23 cellular contexts compared by ENCODE assay signal in the genomic region with DNA sequence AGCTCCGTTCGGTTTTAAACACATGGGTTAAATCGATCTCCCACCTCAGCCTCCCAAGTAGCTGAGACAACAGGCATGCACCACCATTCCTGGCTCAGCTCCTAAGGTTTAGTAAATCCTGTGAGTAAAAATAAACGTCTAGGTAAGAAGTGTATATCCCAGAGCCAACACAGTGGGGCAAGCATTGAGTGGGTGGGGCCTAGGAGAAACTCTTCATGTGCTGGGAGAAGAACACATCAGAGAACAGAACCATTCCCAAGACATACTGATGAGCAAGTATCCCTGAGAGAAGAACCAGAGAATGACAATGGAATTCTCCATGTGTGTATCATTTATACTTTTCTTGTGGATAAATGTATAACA.
A peak's percentile ranks its signal among the peaks of the same experiment; 100 is the strongest.
DNase-seq lines count a peak whose midpoint lies in the region; ATAC-seq and TF ChIP-seq lines count a peak whose summit lies in the region.
"Had no signal": no experiment of that assay in that cellular context is flagged by ENCODE, and none has a peak within 500 bp of the region (broad histone marks: within the 10 kb centered on the region; RNA-seq: fewer than 3 reads in every experiment).

No MANE protein-coding gene starts in this region.

- no peaks in the 10 kb centered on the region for H3K4me1 Mint-ChIP-seq in CD4-positive, alpha-beta T cell (ENCODE audit: low read depth)
- H3K4me1 Mint-ChIP-seq in T-helper 2 cell treated with Interferon-gamma antibody and Interleukin-4, amounts not matched to agents 5 μg/mL and 100 μg/mL, for 36 hours (ENCODE audit: low read depth): no peaks in the 10 kb centered on the region
- H3K4me1 Mint-ChIP-seq: activated CD4-positive, alpha-beta T cell treated with anti-CD3 and anti-CD28 coated beads for 36 hours had no signal

- CTCF ChIA-PET in CD4-positive, alpha-beta T cell (lab: Charles Lee): no interaction called here
- CTCF ChIA-PET in IMR-90 (lab: Yijun Ruan, JAX): no interaction called here

- H3K4me1 ChIP-seq in IMR-90 (ENCODE audit: control insufficient read depth, insufficient read depth, low read length) (0 out of 2 replicates have a peak, but pooled peaks cover 2% of the 10 kb centered on the region), ectodermal cell (ENCODE audit: control insufficient read depth, insufficient read depth, low read length) (no peaks in the 10 kb centered on the region), gastrocnemius medialis (no peaks in the 10 kb centered on the region)
- H3K4me1 ChIP-seq: vagina had no signal

- no peak overlapping the region for H3K9ac ChIP-seq in IMR-90 (ENCODE audit: low read depth, low read length)

- no peak overlapping the region for H2AK9ac ChIP-seq in IMR-90 (replicated peaks; ENCODE audit: low read depth, low read length, poor library complexity)

- H3K4ac ChIP-seq in IMR-90 (ENCODE audit: low read depth, low read length): no peak overlapping the region

- H2BK120ac ChIP-seq in IMR-90 (ENCODE audit: low read depth, low read length): no peak overlapping the region

- H2AK5ac ChIP-seq in IMR-90 (ENCODE audit: low read depth, low read length): no peak overlapping the region

- H3K27me3 Mint-ChIP-seq in CD4-positive, alpha-beta T cell: no peaks in the 10 kb centered on the region
- no peaks in the 10 kb centered on the region for H3K27me3 Mint-ChIP-seq in T-helper 2 cell treated with Interferon-gamma antibody and Interleukin-4, amounts not matched to agents 5 μg/mL and 100 μg/mL, for 36 hours (ENCODE audit: low read depth)
- H3K27me3 Mint-ChIP-seq: activated CD4-positive, alpha-beta T cell treated with anti-CD3 and anti-CD28 coated beads for 36 hours; stimulated activated naive B cell treated with anti-CD40 and anti-IgM and Interleukin-4, amounts not matched to agents 10 μg/mL and 1 μg/mL and 100 μg/mL, for 72 hours had no signal

- H2AFZ ChIP-seq in IMR-90 (replicated peaks; ENCODE audit: low read length, poor library complexity): no peak overlapping the region

- POLR2A ChIA-PET in CD4-positive, alpha-beta T cell (lab: Charles Lee): interaction anchor here (1.4 kb wide), 1 partner anchor 153 kb away, joined by 6 read pairs; the partner anchor contains the start of gene TRAPPC6B
- POLR2A ChIA-PET in IMR-90 (lab: Charles Lee; ENCODE audit: unreplicated experiment): no interaction called here

- 0 out of 4 replicates have a peak, but pooled peaks cover 0 to 4% of the 10 kb centered on the region in 2 experiments for H3K79me1 ChIP-seq in IMR-90 (ENCODE audit: low read depth in 1 of 2, low read length in 2 of 2)

- H3K4me3 ChIP-seq in IMR-90 (ENCODE audit: insufficient read depth, low read depth, low read length) (no peak overlapping the region), ectodermal cell (ENCODE audit: insufficient read depth, low read depth, low read length) (peak overlapping the region; percentile 33), gastrocnemius medialis (no peak overlapping the region)
- H3K4me3 ChIP-seq: GM12878, vagina had no signal

- intact Hi-C loops in CD4-positive, alpha-beta T cell (cut with DNase I, micrococcal nuclease): loop anchor here (5.0 to 10.0 kb wide), 3 partner anchors 294 to 1772 kb away; no protein-coding TSS in a partner anchor
- intact Hi-C loops in IMR-90 (cut with micrococcal nuclease): loop anchor here (5.0 to 10.0 kb wide), 2 partner anchors 412 to 1114 kb away; no protein-coding TSS in a partner anchor
- intact Hi-C loops in left colon (cut with DNase I, micrococcal nuclease): loop anchor here in 1 of 2 donors (5.0 kb wide), 1 partner anchor 294 kb away; no protein-coding TSS in a partner anchor
- intact Hi-C loops in gastrocnemius medialis (cut with DNase I; ENCODE audit: low total_unique reads): loop anchor here (5.0 kb wide), 1 partner anchor 294 kb away; no protein-coding TSS in a partner anchor

- in situ Hi-C loops in IMR-90 (cut with MboI; ENCODE audit: low sequenced_read_pairs) (loop anchor here (10.0 to 25.0 kb wide), 2 partner anchors 292 to 1104 kb away; no protein-coding TSS in a partner anchor), gastrocnemius medialis (cut with MboI; ENCODE audit: low sequenced_read_pairs in 4 of 4) (loop anchor here in 3 of 4 donors (10.0 to 25.0 kb wide), 2 partner anchors 279 to 292 kb away; no protein-coding TSS in a partner anchor)

- TF ChIP-seq CTCF in CD4-positive, alpha-beta T cell (IDR thresholded peaks at IDR 0.05): no peak
- TF ChIP-seq CTCF in IMR-90 (conservative IDR thresholded peaks at IDR 0.05; ENCODE audit: low read depth, low read length): no peak
- TF ChIP-seq CTCF in gastrocnemius medialis (IDR thresholded peaks at IDR 0.05 in 4 of 5, conservative IDR thresholded peaks at IDR 0.05 in 1 of 5): no peak

- H3K23ac ChIP-seq in IMR-90 (ENCODE audit: low read depth, low read length): no peak overlapping the region

- H3K36me3 ChIP-seq in IMR-90 (ENCODE audit: control insufficient read depth, insufficient read depth, low read length) (peaks cover 4% of the 10 kb centered on the region; the same call in 1 of the 2 replicates), ectodermal cell (ENCODE audit: control insufficient read depth, insufficient read depth, low read length) (no peaks in the 10 kb centered on the region), gastrocnemius medialis (no peaks in the 10 kb centered on the region)
- H3K36me3 ChIP-seq: vagina had no signal

- H3K56ac ChIP-seq in IMR-90 (ENCODE audit: extremely low read depth, insufficient read depth, low read length): no peak overlapping the region

- no peak overlapping the region for H3K14ac ChIP-seq in IMR-90 (replicated peaks; ENCODE audit: low read depth, low read length)

- no peak overlapping the region for H3K4me2 ChIP-seq in IMR-90 (ENCODE audit: low read depth, low read length)

- no peaks in the 10 kb centered on the region for H3K36me3 Mint-ChIP-seq in CD4-positive, alpha-beta T cell (ENCODE audit: low read depth)
- H3K36me3 Mint-ChIP-seq in T-helper 2 cell treated with Interferon-gamma antibody and Interleukin-4, amounts not matched to agents 5 μg/mL and 100 μg/mL, for 36 hours (ENCODE audit: low read depth): no peaks in the 10 kb centered on the region

- H2BK20ac ChIP-seq in IMR-90 (ENCODE audit: low read depth, low read length): no peak overlapping the region

- no peaks in the 10 kb centered on the region for H3K9me1 ChIP-seq in IMR-90 (ENCODE audit: insufficient read depth, low read length)

- no peak for DNase-seq in CD4-positive, alpha-beta T cell
- DNase-seq in IMR-90 (no peak), left colon (no peak), gastrocnemius medialis (no peak), NCI-H82 treated with DMSO at 0.1 percent for 48 hours (lab: John Stamatoyannopoulos, UW; ENCODE audit: unreplicated experiment) (no peak), SHP77 (lab: John Stamatoyannopoulos, UW) (no peak)
- DNase-seq in T-helper 2 cell treated with Interferon-gamma antibody and Interleukin-4, amounts not matched to agents 5 μg/mL and 100 μg/mL, for 36 hours (ENCODE audit: low spot score): no peak
- DNase-seq: ACHN; activated naive CD4-positive, alpha-beta T cell treated with anti-CD3 and anti-CD28 coated beads for 36 hours; activated T-cell treated with anti-CD3 and anti-CD28 coated beads, Interleukin-2, amount 50 U/mL, for 72 hours; cortex of kidney; DND-41; NCI-H2081 treated with DMSO at 0.1 percent for 48 hours; NK-92 treated with Interleukin-12 subunit alpha and Interleukin-12 subunit beta, amount 100 ng/mL, for 24 hours; retina; SIG-M5; stimulated activated CD4-positive, alpha-beta T cell treated with anti-CD3 and anti-CD28 coated beads, Interleukin-2, amount 100 ng/mL, for 48 hours; stimulated activated naive B cell treated with anti-CD40 and anti-IgM and Interleukin-4, amounts not matched to agents 10 μg/mL and 1 μg/mL and 100 μg/mL, for 72 hours had no signal

- H3K27ac ChIP-seq in CD4-positive, alpha-beta T cell (ENCODE audit: low read depth, low read length): no peak overlapping the region
- no peak overlapping the region for H3K27ac ChIP-seq in IMR-90 (ENCODE audit: insufficient read depth, low read length)
- H3K27ac ChIP-seq in ectodermal cell (ENCODE audit: insufficient read depth, low read depth, low read length, poor library complexity, severe bottlenecking): no peak overlapping the region
- H3K27ac ChIP-seq in gastrocnemius medialis: no peak overlapping the region
- H3K27ac ChIP-seq: vagina had no signal

- peak overlapping the region; percentile 89 for H3K27ac Mint-ChIP-seq in CD4-positive, alpha-beta T cell
- H3K27ac Mint-ChIP-seq in T-helper 2 cell treated with Interferon-gamma antibody and Interleukin-4, amounts not matched to agents 5 μg/mL and 100 μg/mL, for 36 hours: no peak overlapping the region
- H3K27ac Mint-ChIP-seq: activated naive CD4-positive, alpha-beta T cell treated with anti-CD3 and anti-CD28 coated beads for 36 hours; activated T-cell treated with anti-CD3 and anti-CD28 coated beads, Interleukin-2, amount 50 U/mL, for 72 hours had no signal

- TF ChIP-seq POLR2A in IMR-90 (IDR thresholded peaks at IDR 0.05; ENCODE audit: low read depth, low read length): no peak
- no peak for TF ChIP-seq POLR2A in gastrocnemius medialis (IDR thresholded peaks at IDR 0.05)

- no peaks in the 10 kb centered on the region for H4K20me1 ChIP-seq in IMR-90 (ENCODE audit: insufficient read depth, low read length)

- no CpG with 5 or more reads among the region's 4 CpGs for WGBS in IMR-90 (ENCODE audit: extremely low coverage in 2 of 2, insufficient read length in 1 of 2), 2 experiments
- WGBS in ectodermal cell, 2 experiments: 75 to 84% methylated on average over 4 of the region's 4 CpGs

- TF ChIP-seq RAD21 in IMR-90 (IDR thresholded peaks at IDR 0.05; ENCODE audit: low read length): no peak

- peak overlapping the region; percentile 71 for H3K4me3 Mint-ChIP-seq in CD4-positive, alpha-beta T cell
- H3K4me3 Mint-ChIP-seq in T-helper 2 cell treated with Interferon-gamma antibody and Interleukin-4, amounts not matched to agents 5 μg/mL and 100 μg/mL, for 36 hours: no peak overlapping the region
- H3K4me3 Mint-ChIP-seq: activated CD4-positive, alpha-beta T cell treated with anti-CD3 and anti-CD28 coated beads for 36 hours; activated naive CD4-positive, alpha-beta T cell treated with anti-CD3 and anti-CD28 coated beads for 36 hours; activated T-cell treated with anti-CD3 and anti-CD28 coated beads, Interleukin-2, amount 50 U/mL, for 72 hours; stimulated activated naive B cell treated with anti-CD40 and anti-IgM and Interleukin-4, amounts not matched to agents 10 μg/mL and 1 μg/mL and 100 μg/mL, for 72 hours had no signal

- no peak overlapping the region for H4K8ac ChIP-seq in IMR-90 (ENCODE audit: low read depth in 2 of 2, low read length in 2 of 2)

- H2BK5ac ChIP-seq in IMR-90 (ENCODE audit: low read depth, low read length, poor library complexity, severe bottlenecking): no peak overlapping the region

- no peak for ATAC-seq in CD4-positive, alpha-beta T cell (ENCODE audit: poor library complexity)
- peak; percentile 46 for ATAC-seq in IMR-90 (ENCODE audit: low read depth)
- peak; percentile 12 for ATAC-seq in left colon
- ATAC-seq in gastrocnemius medialis: no peak
- ATAC-seq: activated CD4-positive, alpha-beta T cell treated with anti-CD3 and anti-CD28 coated beads for 36 hours; activated T-cell treated with anti-CD3 and anti-CD28 coated beads, Interleukin-2, amount 50 U/mL, for 72 hours; GM12878; HCT116; stimulated activated naive B cell treated with anti-CD40 and anti-IgM and Interleukin-4, amounts not matched to agents 10 μg/mL and 1 μg/mL and 100 μg/mL, for 72 hours had no signal

- no peak overlapping the region for H3K18ac ChIP-seq in IMR-90 (ENCODE audit: low read depth, low read length)

- H2BK15ac ChIP-seq in IMR-90 (ENCODE audit: low read depth, low read length): no peak overlapping the region

- no peak overlapping the region for H4K5ac ChIP-seq in IMR-90 (ENCODE audit: low read depth, low read length)

- H4K91ac ChIP-seq in IMR-90 (ENCODE audit: insufficient read depth, low read depth, low read length): no peak overlapping the region

- no TSS peak for BruUV-seq in IMR-90 (replicated peaks; lab: Mats Ljungman, UMichigan)

- H3K9me3 ChIP-seq in CD4-positive, alpha-beta T cell (ENCODE audit: control insufficient read depth, low read length): no peaks in the 10 kb centered on the region
- H3K9me3 ChIP-seq in IMR-90 (ENCODE audit: control insufficient read depth, insufficient read depth, low read length): no peaks in the 10 kb centered on the region
- H3K9me3 ChIP-seq in ectodermal cell (ENCODE audit: control insufficient read depth, low read length): no peaks in the 10 kb centered on the region
- H3K9me3 ChIP-seq in gastrocnemius medialis: no peaks in the 10 kb centered on the region
- H3K9me3 ChIP-seq: vagina had no signal

- no peaks in the 10 kb centered on the region for H3K27me3 ChIP-seq in CD4-positive, alpha-beta T cell (ENCODE audit: control insufficient read depth, insufficient read depth, low read length)
- no peaks in the 10 kb centered on the region for H3K27me3 ChIP-seq in IMR-90 (ENCODE audit: control insufficient read depth, insufficient read depth, low read length)
- no peaks in the 10 kb centered on the region for H3K27me3 ChIP-seq in ectodermal cell (ENCODE audit: control insufficient read depth, insufficient read depth, low read length, poor library complexity, severe bottlenecking)
- H3K27me3 ChIP-seq in gastrocnemius medialis: no peaks in the 10 kb centered on the region
- H3K27me3 ChIP-seq: vagina had no signal

- no peaks in the 10 kb centered on the region for H3K9me3 Mint-ChIP-seq in CD4-positive, alpha-beta T cell
- H3K9me3 Mint-ChIP-seq in T-helper 2 cell treated with Interferon-gamma antibody and Interleukin-4, amounts not matched to agents 5 μg/mL and 100 μg/mL, for 36 hours: no peaks in the 10 kb centered on the region
- H3K9me3 Mint-ChIP-seq: activated naive CD4-positive, alpha-beta T cell treated with anti-CD3 and anti-CD28 coated beads for 36 hours; activated T-cell treated with anti-CD3 and anti-CD28 coated beads, Interleukin-2, amount 50 U/mL, for 72 hours; stimulated activated naive B cell treated with anti-CD40 and anti-IgM and Interleukin-4, amounts not matched to agents 10 μg/mL and 1 μg/mL and 100 μg/mL, for 72 hours had no signal

- dilution Hi-C loops in IMR-90 (cut with HindIII; ENCODE audit: low sequenced_read_pairs, unreplicated experiment): no loop called here

Comparison
In these comparisons a context has a peak if more than half of its experiments do, and no peak if none do; other contexts are left out.
1. ATAC-seq: peak in IMR-90 (single experiment) and left colon (single experiment); none in CD4-positive, alpha-beta T cell (single experiment) and gastrocnemius medialis (0 of 2).